10 cellular contexts compared by ENCODE assay signal in the genomic region with DNA sequence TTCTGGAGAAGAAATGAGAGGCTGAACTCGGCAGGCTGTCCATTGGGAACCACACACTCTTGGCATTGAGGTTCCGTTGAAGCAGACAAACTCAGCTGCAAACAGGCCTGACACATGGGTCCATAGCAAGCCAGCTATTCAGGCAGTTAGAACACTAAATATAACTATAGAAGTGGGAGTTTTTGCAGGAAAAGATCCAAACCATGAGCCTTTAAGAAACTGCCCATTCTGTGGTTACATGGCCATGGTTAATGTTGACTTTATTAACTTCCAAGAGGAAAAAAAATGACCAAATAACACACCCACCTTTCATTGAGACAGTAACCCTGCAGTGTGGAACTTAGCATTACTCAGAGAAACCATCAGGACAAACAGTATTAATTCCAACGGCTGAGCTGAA.
DNase-seq lines count a peak whose midpoint lies in the region; ATAC-seq and TF ChIP-seq lines count a peak whose summit lies in the region.
"Had no signal": no experiment of that assay in that cellular context is flagged by ENCODE, and none has a peak within 500 bp of the region (broad histone marks: within the 10 kb centered on the region; RNA-seq: fewer than 3 reads in every experiment).

No MANE protein-coding gene starts in this region.

- peak overlapping the region; percentile 74 for H3K27ac ChIP-seq in smooth muscle cell (ENCODE audit: low read depth)
- H3K27ac ChIP-seq: body of pancreas had no signal

- no peaks in the 10 kb centered on the region for H3K9me3 Mint-ChIP-seq in naive thymus-derived CD8-positive, alpha-beta T cell

- DNase-seq in GM04503 (ENCODE audit: low read depth) (peak; percentile 57), astrocyte of the cerebellum (ENCODE audit: low read depth) (peak; percentile 98), left cardiac atrium (no peak), smooth muscle cell (lab: John Stamatoyannopoulos, UW; ENCODE audit: unreplicated experiment) (no peak), pons (ENCODE audit: low spot score) (no peak), NCI-H1092 treated with DMSO at 0.1 percent for 48 hours (lab: John Stamatoyannopoulos, UW) (no peak)
- DNase-seq in naive thymus-derived CD8-positive, alpha-beta T cell: no peak
- DNase-seq in activated naive CD4-positive, alpha-beta T cell treated with Interleukin-2 at 50 U/mL for 16 hours: no peak
- DNase-seq: body of pancreas, NCI-H2107 had no signal

- no peaks in the 10 kb centered on the region for H3K9me3 ChIP-seq in smooth muscle cell (replicated peaks; ENCODE audit: low read depth)
- H3K9me3 ChIP-seq: body of pancreas had no signal

- intact Hi-C loops in left cardiac atrium (cut with DNase I): no loop called here

- POLR2A ChIA-PET in naive thymus-derived CD8-positive, alpha-beta T cell (lab: Charles Lee): no interaction called here

- H3K4me1 Mint-ChIP-seq in naive thymus-derived CD8-positive, alpha-beta T cell: no peaks in the 10 kb centered on the region

- H4K20me1 ChIP-seq in smooth muscle cell (ENCODE audit: low read depth): no peaks in the 10 kb centered on the region

- peaks cover 4% of the 10 kb centered on the region for H3K79me2 ChIP-seq in smooth muscle cell (ENCODE audit: low read depth)

- peak overlapping the region; percentile 70 for H3K4me2 ChIP-seq in smooth muscle cell

- peaks cover 11% of the 10 kb centered on the region for H3F3A ChIP-seq in smooth muscle cell (ENCODE audit: low read depth)

- peaks cover 9% of the 10 kb centered on the region for H3K4me1 ChIP-seq in smooth muscle cell (ENCODE audit: low read depth)

- H3K36me3 Mint-ChIP-seq in naive thymus-derived CD8-positive, alpha-beta T cell: no peaks in the 10 kb centered on the region

- peak; percentile 63 to 85 for ATAC-seq in left cardiac atrium
- ATAC-seq in naive thymus-derived CD8-positive, alpha-beta T cell: no peak
- ATAC-seq: body of pancreas had no signal

- H2AFZ ChIP-seq in smooth muscle cell (ENCODE audit: low read depth): no peak overlapping the region

- no peak overlapping the region for H3K9ac ChIP-seq in smooth muscle cell (ENCODE audit: low read depth)

- no peak overlapping the region for H3K4me3 ChIP-seq in astrocyte of the cerebellum (ENCODE audit: low read depth, low read length)
- no peak overlapping the region for H3K4me3 ChIP-seq in smooth muscle cell
- H3K4me3 ChIP-seq: body of pancreas had no signal

- no peak overlapping the region for H3K27ac Mint-ChIP-seq in naive thymus-derived CD8-positive, alpha-beta T cell

- 57% methylated on average over 3 of the region's 3 CpGs for WGBS in smooth muscle cell (ENCODE audit: low lambda C conversion rate)

- H3K4me3 Mint-ChIP-seq in naive thymus-derived CD8-positive, alpha-beta T cell: no peak overlapping the region

- no peaks in the 10 kb centered on the region for H3K36me3 ChIP-seq in smooth muscle cell (ENCODE audit: low read depth)

- TF ChIP-seq CTCF in astrocyte of the cerebellum (IDR thresholded peaks at IDR 0.05; ENCODE audit: low read depth, low read length, missing control alignments) (no peak), smooth muscle cell (IDR thresholded peaks at IDR 0.05; ENCODE audit: borderline replicate concordance, insufficient read depth, poor library complexity, severe bottlenecking) (no peak)

- in situ Hi-C loops in astrocyte of the cerebellum (cut with HindIII; ENCODE audit: low sequenced_read_pairs): no loop called here

- H3K27me3 Mint-ChIP-seq in naive thymus-derived CD8-positive, alpha-beta T cell: peaks cover 0 to 2% (median 0%) of the 10 kb centered on the region in 5 donors

- H3K27me3 ChIP-seq in smooth muscle cell (ENCODE audit: low read depth): no peaks in the 10 kb centered on the region
- H3K27me3 ChIP-seq: body of pancreas had no signal

Comparison
In these comparisons a context has a peak if more than half of its experiments do, and no peak if none do; other contexts are left out.
1. DNase-seq: peak in GM04503 (single experiment) and astrocyte of the cerebellum (single experiment); none in left cardiac atrium (single experiment), smooth muscle cell (single experiment), naive thymus-derived CD8-positive, alpha-beta T cell (0 of 10), pons (single experiment), NCI-H1092 treated with DMSO at 0.1 percent for 48 hours (single experiment) and activated naive CD4-positive, alpha-beta T cell treated with Interleukin-2 at 50 U/mL for 16 hours (single experiment).
2. ATAC-seq: peak in left cardiac atrium (2 of 2); none in naive thymus-derived CD8-positive, alpha-beta T cell (0 of 2).